1 cellular context compared by ENCODE assay signal in genomic region chr17:50260501-50260911, GRCh38.
TF ChIP-seq lines count a peak whose summit lies in the region.

No MANE protein-coding gene starts in this region.

TF ChIP-seq in SK-N-SH treated with all-trans-retinoic acid at 6 μM for 48 hours, 23 proteins besides CTCF, POLR2A, EP300 and RAD21 (continued from another document):
- TF ChIP-seq CSRNP3 (CRISPR knock-in tag; IDR thresholded peaks at IDR 0.05) (no peak), TCF4 (CRISPR knock-in tag; IDR thresholded peaks at IDR 0.05; ENCODE audit: borderline replicate concordance) (no peak)
